ENCODE assay signal across 13 cellular contexts in genomic region chr7:35723011-35723410, GRCh38. TPM values are rescaled to one million over a fixed set of nuclear protein-coding genes. Genes with fewer than 3 reads are reported as not detected.
DNase-seq lines count a peak whose midpoint lies in the region; ATAC-seq, FAIRE-seq and TF ChIP-seq lines count a peak whose summit lies in the region.
"Had no signal": no experiment of that assay in that cellular context is flagged by ENCODE, and none has a peak within 500 bp of the region (broad histone marks: within the 10 kb centered on the region; RNA-seq: fewer than 3 reads in every experiment).

No MANE protein-coding gene starts in this region.

- peaks cover 0 to 2% of the 10 kb centered on the region in 2 donors for H3K27me3 Mint-ChIP-seq in CD8-positive, alpha-beta memory T cell

- peaks cover 55 to 64% (median 64%) of the 10 kb centered on the region in 3 donors for H3K4me1 Mint-ChIP-seq in CD8-positive, alpha-beta memory T cell

- WGBS in A549 (ENCODE audit: missing lambda C conversion rate): 44% methylated on average over 4 of the region's 4 CpGs

- DNase-seq in A549 (ENCODE audit: low read depth in 1 of 2, low spot score in 1 of 2) (peak in 1 of 2 experiments; percentile 39), SW480 (ENCODE audit: low spot score) (peak; percentile 3), epithelial cell of esophagus (ENCODE audit: low read depth) (peak; percentile 72), putamen (ENCODE audit: low spot score) (no peak), NCI-H774 (lab: John Stamatoyannopoulos, UW) (no peak)
- peak in 1 of 5 donors; percentile 65 for DNase-seq in CD8-positive, alpha-beta memory T cell
- no peak for DNase-seq in stimulated activated naive CD4-positive, alpha-beta T cell treated with Interleukin-2 at 50 U/mL for 16 hours (lab: John Stamatoyannopoulos, UW)
- DNase-seq: aorta, heart left ventricle, NCI-H1436, NCI-H748 treated with DMSO at 0.1 percent for 48 hours had no signal

- CTCF ChIA-PET in A549 (lab: Yijun Ruan, JAX): interaction anchor here (1.0 to 1.1 kb wide), 3 partner anchors 13 to 184 kb away, joined by 4 to 7 read pairs (median 5); no protein-coding TSS in a partner anchor
- CTCF ChIA-PET in CD8-positive, alpha-beta memory T cell (lab: Charles Lee): interaction anchor here (1.1 to 2.0 kb wide), 6 partner anchors 10 to 184 kb away, joined by 3 to 10 read pairs (median 6); partner anchors contain the start of genes HERPUD2 and SEPTIN7

- H3K27ac Mint-ChIP-seq in CD8-positive, alpha-beta memory T cell: peak overlapping the region; percentile 21 to 97 (median 90)

- ATAC-seq in A549 (peak in 1 of 2 experiments; percentile 56; a peak in 2 of 6 replicates), HG03469 (IDR thresholded peaks at IDR 0.05; ENCODE audit: unreplicated experiment) (no peak)
- ATAC-seq: heart left ventricle had no signal

- H3K4me2 ChIP-seq in A549: no peak overlapping the region

- peaks cover 0 to 8% (median 0%) of the 10 kb centered on the region in 3 donors for H3K36me3 Mint-ChIP-seq in CD8-positive, alpha-beta memory T cell

- H3K4me1 ChIP-seq in A549: peaks cover 14% of the 10 kb centered on the region; the same call in 1 of the 3 replicates
- H3K4me1 ChIP-seq in CD8-positive, alpha-beta memory T cell (ENCODE audit: insufficient read depth, low read length): peaks cover 50% of the 10 kb centered on the region

- no peaks in the 10 kb centered on the region for H3K9me3 ChIP-seq in A549
- no peaks in the 10 kb centered on the region for H3K9me3 ChIP-seq in CD8-positive, alpha-beta memory T cell (ENCODE audit: low read length)
- H3K9me3 ChIP-seq: heart left ventricle had no signal

- H3K27me3 ChIP-seq in CD8-positive, alpha-beta memory T cell (ENCODE audit: insufficient read depth, low read length, poor library complexity, severe bottlenecking): no peaks in the 10 kb centered on the region
- H3K27me3 ChIP-seq: heart left ventricle had no signal

- no peak for TF ChIP-seq EP300 in A549 (IDR thresholded peaks at IDR 0.05)

- TF ChIP-seq CTCF in A549 (IDR thresholded peaks at IDR 0.05) (no peak), epithelial cell of esophagus (IDR thresholded peaks at IDR 0.05; ENCODE audit: insufficient read depth, low read depth, low read length, missing control alignments) (no peak)

- TF ChIP-seq POLR2A in A549 (IDR thresholded peaks at IDR 0.05; ENCODE audit: low read length): no peak

- H3K4me3 Mint-ChIP-seq in CD8-positive, alpha-beta memory T cell: peak overlapping the region in 2 of 7 donors; percentile 15 to 58

- POLR2A ChIA-PET in A549 (lab: Yijun Ruan, JAX): no interaction called here
- POLR2A ChIA-PET in CD8-positive, alpha-beta memory T cell (lab: Charles Lee): interaction anchor here (4.5 kb wide), 1 partner anchor 78 kb away, joined by 51 read pairs; the partner anchor contains the start of gene SEPTIN7

- H3K36me3 ChIP-seq in CD8-positive, alpha-beta memory T cell (ENCODE audit: insufficient read depth, low read length): no peaks in the 10 kb centered on the region
- H3K36me3 ChIP-seq: heart left ventricle had no signal

- TF ChIP-seq RAD21 in A549 (conservative IDR thresholded peaks at IDR 0.05 in 1 of 2, IDR thresholded peaks at IDR 0.05 in 1 of 2): no peak

- no peak overlapping the region for H3K27ac ChIP-seq in A549
- H3K27ac ChIP-seq in CD8-positive, alpha-beta memory T cell (ENCODE audit: low read depth, low read length): no peak overlapping the region
- H3K27ac ChIP-seq: heart left ventricle had no signal

- no peaks in the 10 kb centered on the region for H3K9me3 Mint-ChIP-seq in CD8-positive, alpha-beta memory T cell

- H3K4me3 ChIP-seq in A549 (no peak overlapping the region), epithelial cell of esophagus (ENCODE audit: low read length) (no peak overlapping the region)
- H3K4me3 ChIP-seq in CD8-positive, alpha-beta memory T cell (ENCODE audit: low read length): no peak overlapping the region
- H3K4me3 ChIP-seq: heart left ventricle had no signal

- FAIRE-seq in A549 (lab: Jason Lieb, UNC): no peak
- FAIRE-seq: HTR-8/SVneo had no signal

TF ChIP-seq in A549, 52 proteins besides CTCF, POLR2A, EP300 and RAD21:
- TF ChIP-seq NPAS2 (CRISPR knock-in tag; IDR thresholded peaks at IDR 0.05; ENCODE audit: borderline replicate concordance) (no peak), FOSL2 (IDR thresholded peaks at IDR 0.05) (no peak), FOSL2 (CRISPR knock-in tag; IDR thresholded peaks at IDR 0.05) (peak; percentile 83), HOXB5 (CRISPR knock-in tag; IDR thresholded peaks at IDR 0.05) (no peak), EHF (CRISPR knock-in tag; IDR thresholded peaks at IDR 0.05) (no peak), RCOR1 (IDR thresholded peaks at IDR 0.05; ENCODE audit: low read depth, low read length) (no peak), RNF2 (IDR thresholded peaks at IDR 0.05; ENCODE audit: borderline replicate concordance, low read depth) (no peak)

RNA-seq across cellular contexts. Expression of gene HERPUD2, which starts 28.1 kb away (rescaled TPM):
- polyA plus RNA-seq in A549 (2011; rRNA removed) (34.8 and 47.8 TPM in 2 replicates), A549 (2017; fragmentation: RNase III; extraction: RNeasy Plus Mini Kit Qiagen cat#74134 plus additional on column Dnase treatment) (11.7 to 15.3 TPM (median 13.2 TPM) in 3 replicates)
- 18.0 and 25.4 TPM in 2 replicates for polyA plus RNA-seq in A549 (2012; cell fraction: cytosol; rRNA removed)
- 16.1 and 21.7 TPM in 2 replicates for polyA plus RNA-seq in A549 (2012; cell fraction: nucleus; rRNA removed)
- 68.1 and 80.1 TPM in 2 replicates for polyA minus RNA-seq in A549 (2011; rRNA and poly(A)+ RNA removed)
- total RNA-seq in CD8-positive, alpha-beta memory T cell: 10 to 100 TPM; 31.3 to 34.1 TPM
- 121 TPM for polyA plus RNA-seq in CD8-positive, alpha-beta memory T cell

Comparison
In these comparisons a context has a peak if more than half of its experiments do, and no peak if none do; other contexts are left out.
1. DNase-seq: peak in SW480 (single experiment) and epithelial cell of esophagus (single experiment); none in stimulated activated naive CD4-positive, alpha-beta T cell treated with Interleukin-2 at 50 U/mL for 16 hours (single experiment), putamen (single experiment) and NCI-H774 (single experiment).